In genomic region chr9:109483771-109484442, GRCh38 we compare ENCODE assay signal across 15 cellular contexts. TPM values are rescaled to one million over a fixed set of nuclear protein-coding genes. Genes with fewer than 3 reads are reported as not detected.
"Had no signal": no experiment of that assay in that cellular context is flagged by ENCODE, and none has a peak within 500 bp of the region (broad histone marks: within the 10 kb centered on the region; RNA-seq: fewer than 3 reads in every experiment).

No MANE protein-coding gene starts in this region.

- H3K36me3 ChIP-seq: prostate gland, sigmoid colon, upper lobe of left lung had no signal

- DNase-seq: activated CD4-positive, alpha-beta T cell treated with anti-CD3 and anti-CD28 coated beads, Interleukin-2, amount 10 ng/mL, durations not matched to agents 7 days and 5 days; activated effector memory CD4-positive, alpha-beta T cell treated with anti-CD3 and anti-CD28 coated beads, Interleukin-2, amount 50 U/mL, for 16 hours; activated naive CD8-positive, alpha-beta T cell treated with anti-CD3 and anti-CD28 coated beads for 36 hours; activated T-cell treated with anti-CD3 and anti-CD28 coated beads, Interleukin-2, amount 50 U/mL, for 24 hours; anterior cingulate cortex; dermis blood vessel endothelial cell; endodermal cell; glutamatergic neuron; left cardiac atrium; naive thymus-derived CD8-positive, alpha-beta T cell; sigmoid colon; stimulated activated naive CD4-positive, alpha-beta T cell treated with Interleukin-2 at 50 U/mL for 16 hours; upper lobe of left lung had no signal

- H3K9me3 Mint-ChIP-seq: activated CD4-positive, alpha-beta T cell treated with anti-CD3 and anti-CD28 coated beads, Interleukin-2, amount 10 ng/mL, durations not matched to agents 7 days and 5 days; activated naive CD8-positive, alpha-beta T cell treated with anti-CD3 and anti-CD28 coated beads for 36 hours; activated T-cell treated with anti-CD3 and anti-CD28 coated beads, Interleukin-2, amount 50 U/mL, for 24 hours; endodermal cell; WTC11 had no signal

- H3K27me3 ChIP-seq: sigmoid colon, upper lobe of left lung had no signal

- H3K27ac Mint-ChIP-seq: activated CD4-positive, alpha-beta T cell treated with anti-CD3 and anti-CD28 coated beads, Interleukin-2, amount 10 ng/mL, durations not matched to agents 7 days and 5 days; activated naive CD8-positive, alpha-beta T cell treated with anti-CD3 and anti-CD28 coated beads for 36 hours; activated T-cell treated with anti-CD3 and anti-CD28 coated beads, Interleukin-2, amount 50 U/mL, for 24 hours; endodermal cell; WTC11 had no signal

- H3K4me3 Mint-ChIP-seq: activated CD4-positive, alpha-beta T cell treated with anti-CD3 and anti-CD28 coated beads, Interleukin-2, amount 10 ng/mL, durations not matched to agents 7 days and 5 days; activated naive CD8-positive, alpha-beta T cell treated with anti-CD3 and anti-CD28 coated beads for 36 hours; activated T-cell treated with anti-CD3 and anti-CD28 coated beads, Interleukin-2, amount 50 U/mL, for 24 hours; endodermal cell; naive thymus-derived CD8-positive, alpha-beta T cell; WTC11 had no signal

- ATAC-seq: left cardiac atrium; naive thymus-derived CD8-positive, alpha-beta T cell; WTC11 had no signal

- H3K36me3 Mint-ChIP-seq: activated naive CD8-positive, alpha-beta T cell treated with anti-CD3 and anti-CD28 coated beads for 36 hours; naive thymus-derived CD8-positive, alpha-beta T cell; WTC11 had no signal

- H3K4me1 Mint-ChIP-seq: activated CD4-positive, alpha-beta T cell treated with anti-CD3 and anti-CD28 coated beads, Interleukin-2, amount 10 ng/mL, durations not matched to agents 7 days and 5 days; endodermal cell; naive thymus-derived CD8-positive, alpha-beta T cell; WTC11 had no signal

- H3K4me3 ChIP-seq: prostate gland, sigmoid colon, upper lobe of left lung had no signal

RNA-seq across cellular contexts. Expression of gene PTPN3, which starts 14.2 kb away (rescaled TPM):
- total RNA-seq: activated CD4-positive, alpha-beta T cell treated with anti-CD3 and anti-CD28 coated beads, Interleukin-2, amount 10 ng/mL, durations not matched to agents 7 days and 5 days; naive thymus-derived CD8-positive, alpha-beta T cell had no signal
